ENCODE assay signal across 16 cellular contexts in the genomic region with DNA sequence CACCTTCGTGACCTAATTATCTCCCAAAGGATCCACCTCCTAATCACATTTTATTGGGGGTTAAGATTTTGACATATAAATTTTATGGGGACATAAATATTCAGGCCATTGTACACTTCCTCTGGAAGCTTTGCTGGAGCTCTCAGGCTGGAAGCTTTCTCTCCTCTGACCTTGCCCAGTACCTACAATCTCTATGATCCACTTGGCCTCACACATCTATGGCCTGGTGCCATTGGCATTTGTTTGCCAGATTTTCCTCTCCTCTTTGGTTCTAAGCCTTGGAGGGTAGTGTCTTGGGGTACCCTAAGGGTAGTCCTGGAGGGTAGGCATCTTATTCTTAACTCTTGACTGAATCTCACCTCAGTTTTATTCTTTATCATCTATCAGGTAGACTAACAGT.
A peak's percentile ranks its signal among the peaks of the same experiment; 100 is the strongest.
DNase-seq lines count a peak whose midpoint lies in the region; ATAC-seq and TF ChIP-seq lines count a peak whose summit lies in the region.
"Had no signal": no experiment of that assay in that cellular context is flagged by ENCODE, and none has a peak within 500 bp of the region (broad histone marks: within the 10 kb centered on the region; RNA-seq: fewer than 3 reads in every experiment).

No MANE protein-coding gene starts in this region.

- CTCF ChIA-PET in MCF 10A (lab: Yijun Ruan, JAX) = no interaction called here
- CTCF ChIA-PET in mammary epithelial cell (lab: Charles Lee; ENCODE audit: low non-redundant PET) = no interaction called here
- CTCF ChIA-PET in Caco-2 (lab: Charles Lee) = no interaction called here

- no peak for TF ChIP-seq POLR2A in vagina (IDR thresholded peaks at IDR 0.05)

- 67% methylated on average over 1 of the region's 1 CpG for WGBS in mammary epithelial cell (ENCODE audit: low coverage, missing lambda C conversion rate)

- H3K4me2 ChIP-seq in mammary epithelial cell (ENCODE audit: insufficient read depth, low read depth, low read length) = no peak overlapping the region
- H3K4me2 ChIP-seq in osteoblast (ENCODE audit: insufficient read depth, low read length) = no peak overlapping the region

- no peaks in the 10 kb centered on the region for H3K27me3 ChIP-seq in mammary epithelial cell (ENCODE audit: insufficient read depth, low read length)
- H3K27me3 ChIP-seq in osteoblast (ENCODE audit: insufficient read depth, low read length) = no peaks in the 10 kb centered on the region
- no peaks in the 10 kb centered on the region for H3K27me3 ChIP-seq in vagina
- H3K27me3 ChIP-seq in Caco-2 (replicated peaks; ENCODE audit: control insufficient read depth, insufficient read depth, low read length) = no peaks in the 10 kb centered on the region

- H3K36me3 Mint-ChIP-seq in MCF 10A (ENCODE audit: insufficient read depth, unreplicated experiment) (peaks cover 12% of the 10 kb centered on the region), Caco-2 (ENCODE audit: insufficient read depth, unreplicated experiment) (no peaks in the 10 kb centered on the region)
- H3K36me3 Mint-ChIP-seq in dendritic cell treated with granulocyte-macrophage colony-stimulating factor and Interleukin-4, amounts not matched to agents 40 ng/mL and 50 ng/mL, for 4 days (ENCODE audit: low read depth) = no peaks in the 10 kb centered on the region
- H3K36me3 Mint-ChIP-seq: CD14-positive monocyte; CD8-positive, alpha-beta T cell had no signal

- H4K20me1 ChIP-seq in mammary epithelial cell (ENCODE audit: insufficient read depth, low read length) = no peaks in the 10 kb centered on the region
- no peaks in the 10 kb centered on the region for H4K20me1 ChIP-seq in osteoblast (ENCODE audit: insufficient read depth, low read length)

- H3K36me3 ChIP-seq in mammary epithelial cell (ENCODE audit: insufficient read depth, low read length) = no peaks in the 10 kb centered on the region
- H3K36me3 ChIP-seq in osteoblast (ENCODE audit: insufficient read depth, low read length) = no peaks in the 10 kb centered on the region
- H3K36me3 ChIP-seq in vagina = no peaks in the 10 kb centered on the region
- H3K36me3 ChIP-seq in Caco-2 (ENCODE audit: control insufficient read depth, insufficient read depth, low read length) = no peaks in the 10 kb centered on the region

- dilution Hi-C loops in mammary epithelial cell (cut with HindIII; ENCODE audit: low sequenced_read_pairs) = no loop called here

- DNase-seq in MCF 10A (ENCODE audit: unreplicated experiment) (no peak), mammary epithelial cell (no peak), osteoblast (ENCODE audit: insufficient read length, low spot score, missing footprints) (no peak), vagina (ENCODE audit: extremely low spot score in 2 of 2) (no peak), amniotic stem cell (lab: John Stamatoyannopoulos, UW) (no peak), Caco-2 (no peak)
- DNase-seq: 8988T; CD8-positive, alpha-beta T cell; DMS53; GF-D8; GOT3; H9 had no signal

- ATAC-seq in GM21447 (IDR thresholded peaks at IDR 0.05; ENCODE audit: unreplicated experiment) = no peak
- ATAC-seq: CD8-positive, alpha-beta T cell; HepG2 had no signal

- H3K4me3 ChIP-seq in mammary epithelial cell (replicated peaks in 1 of 3; ENCODE audit: insufficient read depth in 1 of 3, low read depth in 2 of 3, low read length in 3 of 3) = no peak overlapping the region
- no peak overlapping the region for H3K4me3 ChIP-seq in osteoblast (ENCODE audit: insufficient read depth, low read length)
- no peak overlapping the region for H3K4me3 ChIP-seq in vagina
- H3K4me3 ChIP-seq in Caco-2 (ENCODE audit: low read depth, low read length) = no peak overlapping the region

- H3K27ac ChIP-seq in mammary epithelial cell (ENCODE audit: insufficient read depth, low read depth, low read length) (no peak overlapping the region), osteoblast (ENCODE audit: low read depth, low read length) (peak overlapping the region; percentile 99), vagina (peak overlapping the region; percentile 15)

- intact Hi-C loops in MCF 10A (cut with micrococcal nuclease) = no loop called here
- intact Hi-C loops in mammary epithelial cell (cut with micrococcal nuclease) = no loop called here
- intact Hi-C loops in dendritic cell treated with granulocyte-macrophage colony-stimulating factor and Interleukin-4, amounts not matched to agents 40 ng/mL and 50 ng/mL, for 4 days (cut with micrococcal nuclease) = no loop called here
- intact Hi-C loops in vagina (cut with DNase I) = no loop called here
- intact Hi-C loops in Caco-2 (cut with micrococcal nuclease; ENCODE audit: unreplicated experiment) = no loop called here

- H3K9me3 ChIP-seq in mammary epithelial cell (replicated peaks; ENCODE audit: insufficient read depth, low read length) (no peaks in the 10 kb centered on the region), osteoblast (ENCODE audit: low read depth, low read length) (no peaks in the 10 kb centered on the region), vagina (no peaks in the 10 kb centered on the region), Caco-2 (no peaks in the 10 kb centered on the region)

- H3K27ac Mint-ChIP-seq in MCF 10A (ENCODE audit: low read depth, unreplicated experiment) (peak overlapping the region; percentile 89), Caco-2 (ENCODE audit: unreplicated experiment) (no peak overlapping the region)
- H3K27ac Mint-ChIP-seq in dendritic cell treated with granulocyte-macrophage colony-stimulating factor and Interleukin-4, amounts not matched to agents 40 ng/mL and 50 ng/mL, for 4 days = peak overlapping the region; percentile 37
- H3K27ac Mint-ChIP-seq: CD8-positive, alpha-beta T cell; H9 had no signal

- in situ Hi-C loops in mammary epithelial cell (cut with MboI; ENCODE audit: low sequenced_read_pairs in 2 of 2) = no loop called here

- H3K79me2 ChIP-seq in mammary epithelial cell (ENCODE audit: insufficient read depth, low read length) = no peaks in the 10 kb centered on the region
- no peaks in the 10 kb centered on the region for H3K79me2 ChIP-seq in osteoblast (ENCODE audit: insufficient read depth, low read length)

- H3K4me1 Mint-ChIP-seq in MCF 10A (ENCODE audit: insufficient read depth, unreplicated experiment) = peaks cover 27% of the 10 kb centered on the region
- H3K4me1 Mint-ChIP-seq in dendritic cell treated with granulocyte-macrophage colony-stimulating factor and Interleukin-4, amounts not matched to agents 40 ng/mL and 50 ng/mL, for 4 days (ENCODE audit: low read depth) = peaks cover 61% of the 10 kb centered on the region
- H3K4me1 Mint-ChIP-seq in Caco-2 (ENCODE audit: low read depth, unreplicated experiment) = no peaks in the 10 kb centered on the region
- H3K4me1 Mint-ChIP-seq: H9 had no signal

- TF ChIP-seq CTCF in MCF 10A (IDR thresholded peaks at IDR 0.05; ENCODE audit: unreplicated experiment) (no peak), mammary epithelial cell (conservative IDR thresholded peaks at IDR 0.05 in 1 of 2, IDR thresholded peaks at IDR 0.05 in 1 of 2; ENCODE audit: extremely low read depth in 1 of 2, insufficient read depth in 1 of 2, low read depth in 1 of 2, low read length in 2 of 2) (no peak), osteoblast (IDR thresholded peaks at IDR 0.05; ENCODE audit: extremely low read depth, low read depth, low read length) (no peak), vagina (IDR thresholded peaks at IDR 0.05) (no peak), Caco-2 (IDR thresholded peaks at IDR 0.05; ENCODE audit: insufficient read depth in 1 of 2, low read depth in 1 of 2, low read length in 1 of 2, severe bottlenecking in 1 of 2, unreplicated experiment in 1 of 2) (no peak)

- H3K9ac ChIP-seq in mammary epithelial cell (ENCODE audit: insufficient read depth, low read length) = no peak overlapping the region

- POLR2A ChIA-PET in MCF 10A (lab: Yijun Ruan, JAX) (no interaction called here), Caco-2 (lab: Charles Lee) (no interaction called here)

- H3K9me3 Mint-ChIP-seq in MCF 10A (ENCODE audit: unreplicated experiment) (no peaks in the 10 kb centered on the region), Caco-2 (ENCODE audit: unreplicated experiment) (no peaks in the 10 kb centered on the region)
- no peaks in the 10 kb centered on the region for H3K9me3 Mint-ChIP-seq in dendritic cell treated with granulocyte-macrophage colony-stimulating factor and Interleukin-4, amounts not matched to agents 40 ng/mL and 50 ng/mL, for 4 days
- H3K9me3 Mint-ChIP-seq: CD8-positive, alpha-beta T cell; H9 had no signal

- no peak overlapping the region for H3K4me3 Mint-ChIP-seq in MCF 10A (ENCODE audit: unreplicated experiment)
- no peak overlapping the region for H3K4me3 Mint-ChIP-seq in dendritic cell treated with granulocyte-macrophage colony-stimulating factor and Interleukin-4, amounts not matched to agents 40 ng/mL and 50 ng/mL, for 4 days
- H3K4me3 Mint-ChIP-seq in Caco-2 (ENCODE audit: unreplicated experiment) = no peak overlapping the region
- H3K4me3 Mint-ChIP-seq: CD14-positive monocyte; CD8-positive, alpha-beta T cell; H9 had no signal

- H3K4me1 ChIP-seq in mammary epithelial cell (ENCODE audit: insufficient read depth, low read length) (peaks cover 12% of the 10 kb centered on the region), osteoblast (ENCODE audit: insufficient read depth, low read length) (peaks cover 57% of the 10 kb centered on the region), vagina (no peaks in the 10 kb centered on the region), Caco-2 (no peaks in the 10 kb centered on the region)

- no TSS peak for BruUV-seq in MCF 10A (replicated peaks; lab: Mats Ljungman, UMichigan)
- BruUV-seq in mammary epithelial cell (replicated peaks; lab: Mats Ljungman, UMichigan) = no TSS peak
- BruUV-seq in Caco-2 (replicated peaks; lab: Mats Ljungman, UMichigan) = no TSS peak

- H3K27me3 Mint-ChIP-seq in MCF 10A (ENCODE audit: insufficient read depth, unreplicated experiment) (no peaks in the 10 kb centered on the region), Caco-2 (ENCODE audit: insufficient read depth, unreplicated experiment) (no peaks in the 10 kb centered on the region)
- peaks cover 7% of the 10 kb centered on the region for H3K27me3 Mint-ChIP-seq in dendritic cell treated with granulocyte-macrophage colony-stimulating factor and Interleukin-4, amounts not matched to agents 40 ng/mL and 50 ng/mL, for 4 days

- H2AFZ ChIP-seq in mammary epithelial cell (ENCODE audit: low read depth, low read length) (no peak overlapping the region), osteoblast (ENCODE audit: low read length) (peak overlapping the region; percentile 17)
